In genomic region chr11:77136784-77137420, GRCh38 we compare ENCODE assay signal across 1 cellular context.
TF ChIP-seq lines count a peak whose summit lies in the region.

No MANE protein-coding gene starts in this region.

TF ChIP-seq in HepG2, 621 proteins besides CTCF, POLR2A, EP300 and RAD21 (continues in another document):
- TF ChIP-seq PHF20 (CRISPR knock-in tag; IDR thresholded peaks at IDR 0.05) (0 out of 2 replicates have a peak, but pooled peaks have one; percentile 33), DPF2 (CRISPR knock-in tag; IDR thresholded peaks at IDR 0.05; ENCODE audit: borderline replicate concordance, low read depth) (0 out of 2 replicates have a peak, but pooled peaks have one; percentile 12), KLF13 (CRISPR knock-in tag; IDR thresholded peaks at IDR 0.05) (no peak), KAT7 (CRISPR knock-in tag; IDR thresholded peaks at IDR 0.05; ENCODE audit: borderline replicate concordance) (no peak), RXRB (CRISPR knock-in tag; IDR thresholded peaks at IDR 0.05; ENCODE audit: borderline replicate concordance) (peak; percentile 25; the same call in 1 of the 2 replicates), ZNF501 (CRISPR knock-in tag; IDR thresholded peaks at IDR 0.05) (peak; percentile 53; the same call in 1 of the 2 replicates), ZNF674 (CRISPR knock-in tag; IDR thresholded peaks at IDR 0.05; ENCODE audit: low read depth) (no peak), ZNF367 (CRISPR knock-in tag; IDR thresholded peaks at IDR 0.05; ENCODE audit: borderline replicate concordance) (no peak), MLLT10 (CRISPR knock-in tag; IDR thresholded peaks at IDR 0.05) (no peak), ZNF563 (CRISPR knock-in tag; IDR thresholded peaks at IDR 0.05) (no peak), ZNF781 (CRISPR knock-in tag; IDR thresholded peaks at IDR 0.05; ENCODE audit: borderline replicate concordance, not compliant biosample characterization) (no peak), ZHX2 (IDR thresholded peaks at IDR 0.05; ENCODE audit: low read depth) (no peak), ZHX2 (CRISPR knock-in tag; IDR thresholded peaks at IDR 0.05; ENCODE audit: borderline replicate concordance) (no peak), ONECUT2 (CRISPR knock-in tag; IDR thresholded peaks at IDR 0.05) (no peak), ZNF44 (CRISPR knock-in tag; IDR thresholded peaks at IDR 0.05) (no peak), ESRRA (CRISPR knock-in tag; IDR thresholded peaks at IDR 0.05; ENCODE audit: low read depth) (peak; percentile 92), ARNTL (CRISPR knock-in tag; IDR thresholded peaks at IDR 0.05) (peak; percentile 29; the same call in 1 of the 2 replicates), IKZF1 (IDR thresholded peaks at IDR 0.05) (no peak), HMGXB3 (CRISPR knock-in tag; IDR thresholded peaks at IDR 0.05; ENCODE audit: borderline replicate concordance) (no peak), ZMAT3 (CRISPR knock-in tag; conservative IDR thresholded peaks at IDR 0.05) (0 out of 2 replicates have a peak, but pooled peaks have one; percentile 52), PLRG1 (conservative IDR thresholded peaks at IDR 0.05) (no peak), ZNF292 (CRISPR knock-in tag; IDR thresholded peaks at IDR 0.05; ENCODE audit: borderline replicate concordance, low read depth) (no peak), ZNF441 (CRISPR knock-in tag; IDR thresholded peaks at IDR 0.05; ENCODE audit: borderline replicate concordance) (0 out of 2 replicates have a peak, but pooled peaks have one; percentile 27), XBP1 (CRISPR knock-in tag; IDR thresholded peaks at IDR 0.05) (no peak), ZNF33A (CRISPR knock-in tag; IDR thresholded peaks at IDR 0.05; ENCODE audit: borderline replicate concordance) (no peak), ZNF276 (CRISPR knock-in tag; IDR thresholded peaks at IDR 0.05; ENCODE audit: low read depth) (peak; percentile 19; the same call in 1 of the 2 replicates), KLF16 (CRISPR knock-in tag; IDR thresholded peaks at IDR 0.05) (no peak), IKZF4 (CRISPR knock-in tag; IDR thresholded peaks at IDR 0.05; ENCODE audit: borderline replicate concordance, low read depth, not compliant biosample characterization) (no peak), REST (IDR thresholded peaks at IDR 0.05; ENCODE audit: borderline replicate concordance in 1 of 2, low read depth in 1 of 2, low read length in 2 of 2) (peak; percentile 10 to 75; a peak in 3 of 4 replicates), FOSL1 (CRISPR knock-in tag; IDR thresholded peaks at IDR 0.05; ENCODE audit: borderline replicate concordance) (no peak), SALL1 (CRISPR knock-in tag; IDR thresholded peaks at IDR 0.05) (peak; percentile 36; the same call in 1 of the 2 replicates), BORCS8-MEF2B (CRISPR knock-in tag; IDR thresholded peaks at IDR 0.05) (peak; percentile 47; the same call in 1 of the 2 replicates), ZNF503 (CRISPR knock-in tag; IDR thresholded peaks at IDR 0.05) (no peak), ZNF234 (CRISPR knock-in tag; conservative IDR thresholded peaks at IDR 0.05) (no peak), HNF4G (IDR thresholded peaks at IDR 0.05; ENCODE audit: borderline replicate concordance, low read depth, low read length) (peak; percentile 38; the same call in 1 of the 2 replicates), HNF4G (CRISPR knock-in tag; IDR thresholded peaks at IDR 0.05; ENCODE audit: borderline replicate concordance, low read depth) (no peak), HOXD1 (CRISPR knock-in tag; IDR thresholded peaks at IDR 0.05) (no peak), ZBTB33 (CRISPR knock-in tag; IDR thresholded peaks at IDR 0.05) (no peak), HIC2 (CRISPR knock-in tag; IDR thresholded peaks at IDR 0.05; ENCODE audit: low read depth) (peak; percentile 44; the same call in 1 of the 2 replicates)
